ENCODE assay signal across 30 cellular contexts in genomic region chr11:93770160-93770559, GRCh38.
"Had no signal": no experiment of that assay in that cellular context is flagged by ENCODE, and none has a peak within 500 bp of the region (broad histone marks: within the 10 kb centered on the region; RNA-seq: fewer than 3 reads in every experiment).

No MANE protein-coding gene starts in this region.

- H3K27ac ChIP-seq: neural progenitor cell, pancreas, prostate gland, skin epidermis, spleen, suprapubic skin, testis, tibial artery, transverse colon, upper lobe of right lung, uterus had no signal

- H3K36me3 Mint-ChIP-seq: natural killer cell, type B pancreatic cell had no signal

- FAIRE-seq: pancreas had no signal

- H3K4me2 ChIP-seq: neural progenitor cell, smooth muscle cell had no signal

- H3K4me1 Mint-ChIP-seq: natural killer cell; nephron; neural progenitor cell; stimulated activated memory B cell treated with anti-CD40 and anti-IgM and Interleukin-4, amounts not matched to agents 10 μg/mL and 1 μg/mL and 100 μg/mL, for 72 hours; stimulated activated naive CD8-positive, alpha-beta T cell treated with anti-CD3 and anti-CD28 coated beads, Interleukin-15, amount 100 ng/mL, for 72 hours had no signal

- H2AFZ ChIP-seq: neural progenitor cell had no signal

- H3K4me1 ChIP-seq: neural progenitor cell, prostate gland, spleen, suprapubic skin, testis, tibial artery, upper lobe of right lung, uterus had no signal

- H3K4me3 Mint-ChIP-seq: naive thymus-derived CD4-positive, alpha-beta T cell; natural killer cell; nephron; neural progenitor cell; stimulated activated memory B cell treated with anti-CD40 and anti-IgM and Interleukin-4, amounts not matched to agents 10 μg/mL and 1 μg/mL and 100 μg/mL, for 72 hours; stimulated activated naive CD8-positive, alpha-beta T cell treated with anti-CD3 and anti-CD28 coated beads, Interleukin-15, amount 100 ng/mL, for 72 hours; type B pancreatic cell had no signal

- H3K4me3 ChIP-seq: neural progenitor cell, pancreas, prostate gland, skin epidermis, smooth muscle cell, spleen, suprapubic skin, testis, tibial artery, transverse colon, upper lobe of right lung, uterus had no signal

- H3K9ac ChIP-seq: neural progenitor cell had no signal

- H3K27ac Mint-ChIP-seq: naive thymus-derived CD4-positive, alpha-beta T cell; natural killer cell; nephron; neural progenitor cell; stimulated activated memory B cell treated with anti-CD40 and anti-IgM and Interleukin-4, amounts not matched to agents 10 μg/mL and 1 μg/mL and 100 μg/mL, for 72 hours; stimulated activated naive CD8-positive, alpha-beta T cell treated with anti-CD3 and anti-CD28 coated beads, Interleukin-15, amount 100 ng/mL, for 72 hours; type B pancreatic cell had no signal

- H3K9me3 Mint-ChIP-seq: nephron, neural progenitor cell, type B pancreatic cell had no signal

- H3K27me3 Mint-ChIP-seq: naive thymus-derived CD4-positive, alpha-beta T cell; stimulated activated memory B cell treated with anti-CD40 and anti-IgM and Interleukin-4, amounts not matched to agents 10 μg/mL and 1 μg/mL and 100 μg/mL, for 72 hours; stimulated activated naive CD8-positive, alpha-beta T cell treated with anti-CD3 and anti-CD28 coated beads, Interleukin-15, amount 100 ng/mL, for 72 hours; type B pancreatic cell had no signal

- ATAC-seq: naive thymus-derived CD4-positive, alpha-beta T cell; natural killer cell; pancreas; right cardiac atrium; sciatic nerve; stimulated activated memory B cell treated with anti-CD40 and anti-IgM and Interleukin-4, amounts not matched to agents 10 μg/mL and 1 μg/mL and 100 μg/mL, for 72 hours; stimulated activated naive CD8-positive, alpha-beta T cell treated with anti-CD3 and anti-CD28 coated beads, Interleukin-15, amount 100 ng/mL, for 72 hours; stimulated activated naive CD8-positive, alpha-beta T cell treated with anti-CD3 and anti-CD28 coated beads, Interleukin-15, Interleukin-2, amounts not matched to agents 100 U/mL and 50 U/mL, for 24 hours; upper lobe of right lung had no signal

- DNase-seq: naive thymus-derived CD4-positive, alpha-beta T cell; natural killer cell; occipital lobe; pancreas; retina; right cardiac atrium; spleen; stimulated activated CD4-positive, alpha-beta T cell treated with anti-CD3 and anti-CD28 coated beads, Interleukin-12 subunit alpha, Interleukin-12 subunit beta, amount 100 ng/mL, for 4 hours; stimulated activated CD4-positive, alpha-beta T cell treated with anti-CD3 and anti-CD28 coated beads, Interleukin-1b, Interleukin-23, amount 100 ng/mL, for 48 hours; stimulated activated CD4-positive, alpha-beta T cell treated with anti-CD3 and anti-CD28 coated beads, Interleukin-4, amount 100 ng/mL, for 1 hour; stimulated activated CD4-positive, alpha-beta T cell treated with anti-CD3 and anti-CD28 coated beads, Interleukin-4, amount 100 ng/mL, for 4 hours; stimulated activated CD8-positive, alpha-beta memory T cell treated with anti-CD3 and anti-CD28 coated beads, Interleukin-4, amount 100 ng/mL, for 48 hours; stimulated activated naive CD4-positive, alpha-beta T cell; stimulated activated naive CD8-positive, alpha-beta T cell treated with anti-CD3 and anti-CD28 coated beads, Interleukin-15, amount 100 ng/mL, for 72 hours; stimulated activated naive CD8-positive, alpha-beta T cell treated with anti-CD3 and anti-CD28 coated beads, Interleukin-15, Interleukin-2, amounts not matched to agents 100 U/mL and 50 U/mL, for 24 hours; substantia nigra; testis; tibial artery; transverse colon; upper lobe of right lung; uterus had no signal

- H3K9me3 ChIP-seq: pancreas, prostate gland, suprapubic skin, testis, tibial artery, transverse colon, upper lobe of right lung, uterus had no signal

- H3K36me3 ChIP-seq: neural progenitor cell, pancreas, prostate gland, suprapubic skin, transverse colon, upper lobe of right lung, uterus had no signal

- H3K27me3 ChIP-seq: neural progenitor cell, pancreas, spleen, suprapubic skin, testis, tibial artery, transverse colon, upper lobe of right lung, uterus had no signal
